ENCODE assay signal across 8 cellular contexts in the genomic region with DNA sequence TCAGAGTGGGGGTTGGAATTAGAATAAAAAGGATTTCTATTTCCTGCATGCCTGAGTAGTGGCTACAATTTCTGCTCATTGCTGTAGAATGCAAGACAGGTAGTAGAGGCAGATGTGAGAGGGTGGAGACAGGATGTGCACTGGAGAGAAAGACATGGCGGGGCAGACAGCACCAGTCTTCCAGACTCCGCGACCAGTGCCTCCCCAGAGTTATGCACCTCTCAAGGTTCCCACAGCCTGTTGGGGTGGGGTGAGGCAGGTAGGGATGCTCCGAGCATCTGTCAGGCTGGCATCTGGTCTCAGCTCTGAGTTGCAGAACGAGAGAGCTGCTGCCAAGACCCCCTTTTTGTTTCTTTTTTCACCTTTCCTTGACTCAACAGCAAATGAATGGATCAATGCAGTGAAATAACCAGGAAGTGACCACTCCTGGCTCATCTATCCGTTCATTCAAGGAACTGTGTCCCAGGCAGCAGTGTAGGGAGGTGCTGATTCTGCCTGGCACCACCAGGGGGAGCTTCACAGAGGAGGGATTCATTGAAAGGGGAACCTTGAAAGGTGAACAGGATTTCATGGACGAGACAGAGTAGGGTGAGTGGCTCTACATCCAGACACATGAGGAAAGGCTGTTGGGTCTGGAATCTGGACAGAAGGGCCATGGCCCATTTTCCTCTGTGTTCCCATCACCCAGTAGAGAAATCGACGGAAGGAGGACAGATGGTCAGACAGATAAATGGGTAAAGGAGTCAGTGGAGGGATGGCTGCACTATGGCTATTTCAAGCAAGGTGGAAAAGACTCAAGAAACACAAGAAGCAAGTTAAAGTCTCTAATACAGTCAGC. TPM values are rescaled to one million over a fixed set of nuclear protein-coding genes. Genes with fewer than 3 reads are reported as not detected.
DNase-seq lines count a peak whose midpoint lies in the region; ATAC-seq and TF ChIP-seq lines count a peak whose summit lies in the region.

No MANE protein-coding gene starts in this region.

- peak; percentile 78 for ATAC-seq in HG03025 (IDR thresholded peaks at IDR 0.05; ENCODE audit: low FRiP score, unreplicated experiment)
- ATAC-seq in naive thymus-derived CD8-positive, alpha-beta T cell: peak in 1 of 2 donors; percentile 52

- no peak overlapping the region for H3K27ac ChIP-seq in esophagus squamous epithelium

- no peaks in the 10 kb centered on the region for H3K9me3 ChIP-seq in esophagus squamous epithelium

- POLR2A ChIA-PET in naive thymus-derived CD8-positive, alpha-beta T cell (lab: Charles Lee): no interaction called here

- peaks cover 0 to 3% (median under 1%) of the 10 kb centered on the region in 4 donors for H3K4me1 Mint-ChIP-seq in naive thymus-derived CD8-positive, alpha-beta T cell

- peaks cover 0 to 8% (median 0%) of the 10 kb centered on the region in 9 donors for H3K9me3 Mint-ChIP-seq in naive thymus-derived CD8-positive, alpha-beta T cell

- no peak overlapping the region for H3K4me3 ChIP-seq in esophagus squamous epithelium

- intact Hi-C loops in esophagus squamous epithelium (cut with DNase I): no loop called here

- no peaks in the 10 kb centered on the region for H3K36me3 ChIP-seq in esophagus squamous epithelium

- H3K27ac Mint-ChIP-seq in naive thymus-derived CD8-positive, alpha-beta T cell: peak overlapping the region in 1 of 10 donors; percentile 73

- 39 to 53% methylated on average over 8 of the region's 9 CpGs for WGBS in esophagus squamous epithelium, 2 donors

- no peaks in the 10 kb centered on the region for H3K36me3 Mint-ChIP-seq in naive thymus-derived CD8-positive, alpha-beta T cell

- DNase-seq in SIG-M5 treated with dmso at 0.1 percent for 504 hours (lab: John Stamatoyannopoulos, UW; ENCODE audit: unreplicated experiment): peak; percentile 48
- no peak for DNase-seq in SIG-M5 (lab: John Stamatoyannopoulos, UW)
- DNase-seq in NOMO-1 treated with DMSO at 0.1 percent for 48 hours (lab: John Stamatoyannopoulos, UW; ENCODE audit: unreplicated experiment): peak; percentile 59
- DNase-seq in activated T-cell treated with anti-CD3 and anti-CD28 coated beads for 1 hour (ENCODE audit: low read depth): peak; percentile 50
- DNase-seq in esophagus squamous epithelium (lab: John Stamatoyannopoulos, UW): no peak
- peak in 8 of 10 donors; percentile 15 to 42 (median 32) for DNase-seq in naive thymus-derived CD8-positive, alpha-beta T cell
- peak; percentile 28 for DNase-seq in stromal cell of bone marrow (ENCODE audit: low read depth)

- no peak for TF ChIP-seq POLR2A in esophagus squamous epithelium (IDR thresholded peaks at IDR 0.05)

- H3K27me3 Mint-ChIP-seq in naive thymus-derived CD8-positive, alpha-beta T cell: peaks cover 15 to 49% (median 28%) of the 10 kb centered on the region in 5 donors

- TF ChIP-seq CTCF in esophagus squamous epithelium (IDR thresholded peaks at IDR 0.05): peak; percentile 27 to 85 (median 66)

- H3K4me3 Mint-ChIP-seq in naive thymus-derived CD8-positive, alpha-beta T cell: no peak overlapping the region

- peaks cover 0 to 17% (median 0%) of the 10 kb centered on the region in 3 donors for H3K4me1 ChIP-seq in esophagus squamous epithelium

- H3K27me3 ChIP-seq in esophagus squamous epithelium: peaks cover 0 to 45% (median 0%) of the 10 kb centered on the region in 4 donors

RNA-seq across cellular contexts. Expression of gene SLC18A3, which starts 17.2 kb away (rescaled TPM):
- not detected for total RNA-seq in esophagus squamous epithelium
- not detected for total RNA-seq in naive thymus-derived CD8-positive, alpha-beta T cell
- polyA plus RNA-seq in naive thymus-derived CD8-positive, alpha-beta T cell: not detected

RNA-seq across cellular contexts. Expression of gene CHAT, which starts 20.9 kb away (rescaled TPM):
- not detected for total RNA-seq in esophagus squamous epithelium
- total RNA-seq in naive thymus-derived CD8-positive, alpha-beta T cell: not detected
- not detected for polyA plus RNA-seq in naive thymus-derived CD8-positive, alpha-beta T cell

RNA-seq across cellular contexts. Expression of gene ERCC6, which starts 54.0 kb away (rescaled TPM):
- total RNA-seq in esophagus squamous epithelium: 10 to 100 TPM in 2 of 4 donors, 1 to 10 TPM in 2; 8.5 to 17.9 (median 9.8) TPM
- total RNA-seq in naive thymus-derived CD8-positive, alpha-beta T cell: 10 to 100 TPM; 49.8 to 50.4 TPM
- polyA plus RNA-seq in naive thymus-derived CD8-positive, alpha-beta T cell: 1 to 10 TPM; 7.9 to 9.0 (median 8.4) TPM

Comparison
In these comparisons a context has a peak if more than half of its experiments do, and no peak if none do; other contexts are left out.
1. DNase-seq: peak in SIG-M5 treated with dmso at 0.1 percent for 504 hours (single experiment), NOMO-1 treated with DMSO at 0.1 percent for 48 hours (single experiment), activated T-cell treated with anti-CD3 and anti-CD28 coated beads for 1 hour (single experiment), naive thymus-derived CD8-positive, alpha-beta T cell (8 of 10) and stromal cell of bone marrow (single experiment); none in SIG-M5 (single experiment) and esophagus squamous epithelium (single experiment).